8 cellular contexts compared by ENCODE assay signal in genomic region chr2:179265082-179265575, GRCh38. TPM values are rescaled to one million over a fixed set of nuclear protein-coding genes. Genes with fewer than 3 reads are reported as not detected.
DNase-seq lines count a peak whose midpoint lies in the region; ATAC-seq, FAIRE-seq and TF ChIP-seq lines count a peak whose summit lies in the region.

No MANE protein-coding gene starts in this region.

- H3K4me1 Mint-ChIP-seq in neural progenitor cell: peaks cover 26% of the 10 kb centered on the region

- no peak for TF ChIP-seq EP300 in esophagus muscularis mucosa (IDR thresholded peaks at IDR 0.05)

- H3K27me3 ChIP-seq in esophagus muscularis mucosa: no peaks in the 10 kb centered on the region
- no peaks in the 10 kb centered on the region for H3K27me3 ChIP-seq in neural progenitor cell

- peaks cover 39% of the 10 kb centered on the region for H3K79me2 ChIP-seq in neural progenitor cell (ENCODE audit: low read depth)

- no peak for ATAC-seq in GM18868 (IDR thresholded peaks at IDR 0.05; ENCODE audit: unreplicated experiment)
- ATAC-seq in HG03039 (IDR thresholded peaks at IDR 0.05; ENCODE audit: unreplicated experiment): no peak

- peak overlapping the region; percentile 78 for H2AFZ ChIP-seq in neural progenitor cell (replicated peaks)

- TF ChIP-seq CTCF in esophagus muscularis mucosa (IDR thresholded peaks at IDR 0.05): no peak
- no peak for TF ChIP-seq CTCF in neural progenitor cell (IDR thresholded peaks at IDR 0.05)

- H3K4me3 ChIP-seq in esophagus muscularis mucosa: peak overlapping the region; percentile 70 to 91 (median 84)
- H3K4me3 ChIP-seq in neural progenitor cell: peak overlapping the region; percentile 99

- 53% methylated on average over 6 of the region's 6 CpGs for WGBS in esophagus muscularis mucosa

- H3K27ac Mint-ChIP-seq in neural progenitor cell: peak overlapping the region; percentile 89

- peaks cover 28% of the 10 kb centered on the region for H4K20me1 ChIP-seq in neural progenitor cell (ENCODE audit: low read depth)

- peak; percentile 40 for FAIRE-seq in GM12892 (lab: Jason Lieb, UNC)

- H3K27me3 Mint-ChIP-seq in neural progenitor cell (ENCODE audit: insufficient read depth, low read depth): peaks cover 6% of the 10 kb centered on the region

- no peaks in the 10 kb centered on the region for H3K36me3 ChIP-seq in esophagus muscularis mucosa
- no peaks in the 10 kb centered on the region for H3K36me3 ChIP-seq in neural progenitor cell

- peaks cover 24% of the 10 kb centered on the region for H3F3A ChIP-seq in neural progenitor cell (ENCODE audit: low read depth)

- no peak overlapping the region for H3K9ac ChIP-seq in neural progenitor cell

- H3K36me3 Mint-ChIP-seq in neural progenitor cell: peaks cover 6% of the 10 kb centered on the region

- peak overlapping the region; percentile 90 to 92 (median 92) for H3K27ac ChIP-seq in esophagus muscularis mucosa (replicated peaks in 1 of 4)
- H3K27ac ChIP-seq in neural progenitor cell: no peak overlapping the region

- peak overlapping the region; percentile 88 for H3K4me3 Mint-ChIP-seq in neural progenitor cell

- intact Hi-C loops in esophagus muscularis mucosa (cut with DNase I): no loop called here

- H3K4me1 ChIP-seq in esophagus muscularis mucosa: peaks cover 13 to 41% (median 34%) of the 10 kb centered on the region in 4 donors
- peaks cover 27% of the 10 kb centered on the region for H3K4me1 ChIP-seq in neural progenitor cell

- no peaks in the 10 kb centered on the region for H3K9me3 ChIP-seq in esophagus muscularis mucosa
- H3K9me3 ChIP-seq in neural progenitor cell (ENCODE audit: low read depth): no peaks in the 10 kb centered on the region

- peaks cover 8% of the 10 kb centered on the region for H3K9me3 Mint-ChIP-seq in neural progenitor cell

- DNase-seq in GM12892 (ENCODE audit: insufficient read length): no peak
- peak; percentile 79 for DNase-seq in SIG-M5 treated with dmso at 0.1 percent for 504 hours (lab: John Stamatoyannopoulos, UW; ENCODE audit: unreplicated experiment)
- no peak for DNase-seq in esophagus muscularis mucosa (ENCODE audit: extremely low spot score)
- DNase-seq in neural progenitor cell (ENCODE audit: low spot score): no peak
- no peak for DNase-seq in COLO829 (ENCODE audit: low spot score)
- DNase-seq in NCI-H2196 (lab: John Stamatoyannopoulos, UW; ENCODE audit: unreplicated experiment): no peak

- TF ChIP-seq POLR2A in GM12892 (IDR thresholded peaks at IDR 0.05; ENCODE audit: low read depth, low read length) (no peak), esophagus muscularis mucosa (IDR thresholded peaks at IDR 0.05; ENCODE audit: low read depth) (no peak)

- H3K4me2 ChIP-seq in neural progenitor cell: peak overlapping the region; percentile 100

RNA-seq across cellular contexts. Expression of gene SESTD1, which starts 0.5 kb away (rescaled TPM):
- 11.5 TPM for polyA plus RNA-seq in GM12892 (2012; ENCODE audit: missing spikeins)
- total RNA-seq in esophagus muscularis mucosa: 10 to 100 TPM; 48.9 to 57.3 (median 53.3) TPM
- 24.8 and 43.1 TPM in 2 replicates for total RNA-seq in neural progenitor cell (ENCODE audit: low replicate concordance)
